10 cellular contexts compared by ENCODE assay signal in the genomic region with DNA sequence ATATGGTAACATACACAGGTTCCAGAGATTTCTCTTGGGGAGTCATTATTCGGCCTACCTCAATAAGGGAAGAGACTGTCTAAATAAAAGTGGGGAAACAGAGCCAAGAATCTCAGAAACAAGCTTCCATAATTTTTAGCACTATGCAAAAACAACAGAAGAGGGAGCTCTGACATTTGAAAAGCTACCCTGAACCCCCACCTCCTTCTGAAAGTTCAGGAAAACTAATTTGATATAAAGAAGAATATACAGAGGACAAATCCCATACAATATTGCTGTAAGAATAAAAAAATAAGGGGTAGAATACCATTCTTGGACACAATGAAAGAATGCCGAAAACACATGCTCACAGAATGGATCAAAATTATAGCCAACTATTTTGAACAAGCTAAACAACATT. TPM values are rescaled to one million over a fixed set of nuclear protein-coding genes. Genes with fewer than 3 reads are reported as not detected.
DNase-seq lines count a peak whose midpoint lies in the region; ATAC-seq, FAIRE-seq and TF ChIP-seq lines count a peak whose summit lies in the region.
"Had no signal": no experiment of that assay in that cellular context is flagged by ENCODE, and none has a peak within 500 bp of the region (broad histone marks: within the 10 kb centered on the region; RNA-seq: fewer than 3 reads in every experiment).

No MANE protein-coding gene starts in this region.

- WGBS in ovary, 3 donors, result 41 to 57% (median 43%) methylated on average over 2 of the region's 2 CpGs

- TF ChIP-seq POLR2A in ovary (IDR thresholded peaks at IDR 0.05), result no peak

- no peak overlapping the region for H3K27ac Mint-ChIP-seq in astrocyte (ENCODE audit: unreplicated experiment)
- no peak overlapping the region for H3K27ac Mint-ChIP-seq in stimulated activated naive B cell treated with anti-CD40 and anti-IgM and Interleukin-4, amounts not matched to agents 10 μg/mL and 1 μg/mL and 100 μg/mL, for 72 hours

- TF ChIP-seq CTCF in astrocyte (IDR thresholded peaks at IDR 0.05; ENCODE audit: insufficient read depth, low read depth, low read length), result peak; percentile 31
- TF ChIP-seq CTCF in ovary (IDR thresholded peaks at IDR 0.05), result no peak

- H3K27me3 Mint-ChIP-seq in astrocyte (ENCODE audit: low read depth, unreplicated experiment), result no peaks in the 10 kb centered on the region
- H3K27me3 Mint-ChIP-seq in stimulated activated naive B cell treated with anti-CD40 and anti-IgM and Interleukin-4, amounts not matched to agents 10 μg/mL and 1 μg/mL and 100 μg/mL, for 72 hours, result peaks cover 0 to 4% of the 10 kb centered on the region in 2 donors

- H3K4me3 ChIP-seq in astrocyte (ENCODE audit: insufficient read depth, low read depth, low read length) (no peak overlapping the region), ovary (no peak overlapping the region)

- H3K9me3 ChIP-seq in astrocyte (ENCODE audit: insufficient read depth, low read depth, low read length) (no peaks in the 10 kb centered on the region), ovary (no peaks in the 10 kb centered on the region)
- H3K9me3 ChIP-seq: neutrophil had no signal

- DNase-seq in ELR (ENCODE audit: low read depth), result peak; percentile 53
- peak; percentile 70 for DNase-seq in KBM-7
- DNase-seq in astrocyte (ENCODE audit: low read depth), result no peak
- DNase-seq in lung microvascular endothelial cell (ENCODE audit: low read depth in 2 of 2), result peak; percentile 38 to 57
- no peak for DNase-seq in activated T-cell treated with anti-CD3 and anti-CD28 coated beads, Interleukin-2, amount 50 U/mL, for 1 hour
- DNase-seq in stimulated activated naive B cell treated with anti-CD40 and anti-IgM and Interleukin-4, amounts not matched to agents 10 μg/mL and 1 μg/mL and 100 μg/mL, for 72 hours, result no peak
- DNase-seq in ovary, result no peak

- H3K36me3 Mint-ChIP-seq in astrocyte (ENCODE audit: low read depth, unreplicated experiment), result no peaks in the 10 kb centered on the region
- H3K36me3 Mint-ChIP-seq in stimulated activated naive B cell treated with anti-CD40 and anti-IgM and Interleukin-4, amounts not matched to agents 10 μg/mL and 1 μg/mL and 100 μg/mL, for 72 hours, result no peaks in the 10 kb centered on the region

- no peaks in the 10 kb centered on the region for H3K79me2 ChIP-seq in astrocyte (ENCODE audit: insufficient read depth, low read length)

- H3K36me3 ChIP-seq in astrocyte (ENCODE audit: insufficient read depth, low read length) (no peaks in the 10 kb centered on the region), ovary (no peaks in the 10 kb centered on the region)
- H3K36me3 ChIP-seq: neutrophil had no signal

- H4K20me1 ChIP-seq in astrocyte (ENCODE audit: insufficient read depth, low read length), result no peaks in the 10 kb centered on the region

- H3K4me1 ChIP-seq in astrocyte (ENCODE audit: insufficient read depth, low read length) (peaks cover 5% of the 10 kb centered on the region), ovary (ENCODE audit: insufficient read depth) (peaks cover 1% of the 10 kb centered on the region)

- intact Hi-C loops in ovary (cut with DNase I), result no loop called here

- no peak overlapping the region for H3K27ac ChIP-seq in astrocyte (ENCODE audit: low read depth, low read length)
- no peak overlapping the region for H3K27ac ChIP-seq in ovary
- H3K27ac ChIP-seq: epithelial cell of prostate, neutrophil had no signal

- H3K4me1 Mint-ChIP-seq in astrocyte (ENCODE audit: low read depth, unreplicated experiment), result peaks cover 14% of the 10 kb centered on the region
- peaks cover 0 to 9% of the 10 kb centered on the region in 2 donors for H3K4me1 Mint-ChIP-seq in stimulated activated naive B cell treated with anti-CD40 and anti-IgM and Interleukin-4, amounts not matched to agents 10 μg/mL and 1 μg/mL and 100 μg/mL, for 72 hours

- in situ Hi-C loops in KBM-7 (cut with MboI; ENCODE audit: low pct_unique_long_range_greater_than_20kb, low sequenced_read_pairs), result no loop called here

- FAIRE-seq in astrocyte (lab: Jason Lieb, UNC), result peak; percentile 93

- ATAC-seq in stimulated activated naive B cell treated with anti-CD40 and anti-IgM and Interleukin-4, amounts not matched to agents 10 μg/mL and 1 μg/mL and 100 μg/mL, for 72 hours (replicated peaks), result no peak
- ATAC-seq in GM19328 (IDR thresholded peaks at IDR 0.05; ENCODE audit: unreplicated experiment), result no peak

- no peaks in the 10 kb centered on the region for H3K9me3 Mint-ChIP-seq in astrocyte (ENCODE audit: unreplicated experiment)
- peaks cover 0 to 1% of the 10 kb centered on the region in 2 donors for H3K9me3 Mint-ChIP-seq in stimulated activated naive B cell treated with anti-CD40 and anti-IgM and Interleukin-4, amounts not matched to agents 10 μg/mL and 1 μg/mL and 100 μg/mL, for 72 hours

- H3K4me3 Mint-ChIP-seq in astrocyte (ENCODE audit: unreplicated experiment), result no peak overlapping the region
- H3K4me3 Mint-ChIP-seq in stimulated activated naive B cell treated with anti-CD40 and anti-IgM and Interleukin-4, amounts not matched to agents 10 μg/mL and 1 μg/mL and 100 μg/mL, for 72 hours, result no peak overlapping the region

- no peak overlapping the region for H3K9ac ChIP-seq in astrocyte (ENCODE audit: low read length)

- no peak for TF ChIP-seq EP300 in ovary (IDR thresholded peaks at IDR 0.05)

- no peak overlapping the region for H3K4me2 ChIP-seq in astrocyte (ENCODE audit: low read length)

- H3K27me3 ChIP-seq in astrocyte (ENCODE audit: insufficient read depth, low read length) (no peaks in the 10 kb centered on the region), ovary (no peaks in the 10 kb centered on the region)
- H3K27me3 ChIP-seq: neutrophil had no signal

- no peak overlapping the region for H2AFZ ChIP-seq in astrocyte (ENCODE audit: low read depth, low read length)

RNA-seq across cellular contexts. Expression of a gene that starts 14.3 kb away (rescaled TPM):
- total RNA-seq in astrocyte (5.7 and 7.0 TPM in 2 replicates), lung microvascular endothelial cell (5.2 and 5.8 TPM in 2 replicates), ovary (10 to 100 TPM in 1 of 7 donors, 1 to 10 TPM in 6; 2.9 to 11.3 (median 8.2) TPM)
- polyA plus RNA-seq in ovary, result 1 to 10 TPM; 3.5 to 7.8 TPM

Comparison
In these comparisons a context has a peak if more than half of its experiments do, and no peak if none do; other contexts are left out.
1. DNase-seq: peak in ELR (single experiment), KBM-7 (single experiment) and lung microvascular endothelial cell (2 of 2); none in astrocyte (single experiment), activated T-cell treated with anti-CD3 and anti-CD28 coated beads, Interleukin-2, amount 50 U/mL, for 1 hour (single experiment), stimulated activated naive B cell treated with anti-CD40 and anti-IgM and Interleukin-4, amounts not matched to agents 10 μg/mL and 1 μg/mL and 100 μg/mL, for 72 hours (single experiment) and ovary (0 of 5).